ENCODE assay signal across 27 cellular contexts in genomic region chr19:17275441-17276175, GRCh38. TPM values are rescaled to one million over a fixed set of nuclear protein-coding genes. Genes with fewer than 3 reads are reported as not detected.
"Had no signal": no experiment of that assay in that cellular context is flagged by ENCODE, and none has a peak within 500 bp of the region (broad histone marks: within the 10 kb centered on the region; RNA-seq: fewer than 3 reads in every experiment).

No MANE protein-coding gene starts in this region.

- H3K27me3 Mint-ChIP-seq: naive B cell; stimulated activated naive CD8-positive, alpha-beta T cell treated with anti-CD3 and anti-CD28 coated beads, Interleukin-15, Interleukin-2, amounts not matched to agents 100 ng/mL and 50 ng/mL, for 24 hours had no signal

- H3K4me3 ChIP-seq: hepatocyte, left ventricle myocardium inferior, lung, pancreas, prostate gland, spleen, suprapubic skin, thoracic aorta, tibial nerve, upper lobe of left lung, vagina had no signal

- H3K27ac Mint-ChIP-seq: mesothelial cell of epicardium; natural killer cell; nephron progenitor cell; stimulated activated effector memory CD8-positive, alpha-beta T cell treated with anti-CD3 and anti-CD28 coated beads, Interleukin-12 subunit alpha, Interleukin-12 subunit beta, amount 100 ng/mL, for 72 hours; stimulated activated naive CD8-positive, alpha-beta T cell treated with anti-CD3 and anti-CD28 coated beads, Interleukin-15, Interleukin-2, amounts not matched to agents 100 ng/mL and 50 ng/mL, for 24 hours had no signal

- H3K4me1 ChIP-seq: left ventricle myocardium inferior, pancreas, prostate gland, spleen, suprapubic skin, tibial nerve, upper lobe of left lung, vagina had no signal

- H3K9me3 Mint-ChIP-seq: mesothelial cell of epicardium; naive B cell; natural killer cell; nephron progenitor cell; stimulated activated effector memory CD8-positive, alpha-beta T cell treated with anti-CD3 and anti-CD28 coated beads, Interleukin-12 subunit alpha, Interleukin-12 subunit beta, amount 100 ng/mL, for 72 hours; stimulated activated naive CD8-positive, alpha-beta T cell treated with anti-CD3 and anti-CD28 coated beads, Interleukin-15, Interleukin-2, amounts not matched to agents 100 ng/mL and 50 ng/mL, for 24 hours had no signal

- DNase-seq: islet precursor cell; left ventricle myocardium inferior; mesendoderm; naive B cell; natural killer cell; nephron progenitor cell; pancreas; posterior cingulate gyrus; retina; right cardiac atrium; small intestine; spleen; stimulated activated CD4-positive, alpha-beta T cell treated with anti-CD3 and anti-CD28 coated beads, Interleukin-4, amount 100 ng/mL, for 24 hours; stimulated activated naive CD4-positive, alpha-beta T cell; upper lobe of left lung had no signal

- H2AFZ ChIP-seq: hepatocyte had no signal

- H3K9me3 ChIP-seq: left ventricle myocardium inferior, pancreas, prostate gland, spleen, suprapubic skin, thoracic aorta, tibial nerve, upper lobe of left lung, vagina had no signal

- H3K79me2 ChIP-seq: hepatocyte had no signal

- ATAC-seq: natural killer cell; pancreas; right cardiac atrium; sciatic nerve; stimulated activated effector memory CD8-positive, alpha-beta T cell treated with anti-CD3 and anti-CD28 coated beads, Interleukin-12 subunit alpha, Interleukin-12 subunit beta, amount 100 ng/mL, for 72 hours had no signal

- H3K4me2 ChIP-seq: hepatocyte had no signal

- H3K4me3 Mint-ChIP-seq: mesothelial cell of epicardium; natural killer cell; nephron progenitor cell; stimulated activated effector memory CD8-positive, alpha-beta T cell treated with anti-CD3 and anti-CD28 coated beads, Interleukin-12 subunit alpha, Interleukin-12 subunit beta, amount 100 ng/mL, for 72 hours; stimulated activated naive CD8-positive, alpha-beta T cell treated with anti-CD3 and anti-CD28 coated beads, Interleukin-15, Interleukin-2, amounts not matched to agents 100 ng/mL and 50 ng/mL, for 24 hours had no signal

- H3K27ac ChIP-seq: hepatocyte, left ventricle myocardium inferior, pancreas, prostate gland, spleen, suprapubic skin, thoracic aorta, tibial nerve, upper lobe of left lung, vagina had no signal

- H3K4me1 Mint-ChIP-seq: mesothelial cell of epicardium; natural killer cell; nephron progenitor cell; stimulated activated effector memory CD8-positive, alpha-beta T cell treated with anti-CD3 and anti-CD28 coated beads, Interleukin-12 subunit alpha, Interleukin-12 subunit beta, amount 100 ng/mL, for 72 hours had no signal

- FAIRE-seq: pancreas, small intestine had no signal

- H3K36me3 Mint-ChIP-seq: natural killer cell had no signal

- H3K27me3 ChIP-seq: hepatocyte, pancreas, spleen, suprapubic skin, tibial nerve, upper lobe of left lung, vagina had no signal

RNA-seq across cellular contexts. Expression of gene ANKLE1, which starts 6.1 kb away (rescaled TPM):
- total RNA-seq: osteoblast had no signal

RNA-seq across cellular contexts. Expression of gene USHBP1, which starts 11.1 kb away (rescaled TPM):
- total RNA-seq: hepatocyte, mesothelial cell of epicardium, natural killer cell, osteoblast had no signal
